Comparison of ENCODE assay signal across 19 cellular contexts in the genomic region with DNA sequence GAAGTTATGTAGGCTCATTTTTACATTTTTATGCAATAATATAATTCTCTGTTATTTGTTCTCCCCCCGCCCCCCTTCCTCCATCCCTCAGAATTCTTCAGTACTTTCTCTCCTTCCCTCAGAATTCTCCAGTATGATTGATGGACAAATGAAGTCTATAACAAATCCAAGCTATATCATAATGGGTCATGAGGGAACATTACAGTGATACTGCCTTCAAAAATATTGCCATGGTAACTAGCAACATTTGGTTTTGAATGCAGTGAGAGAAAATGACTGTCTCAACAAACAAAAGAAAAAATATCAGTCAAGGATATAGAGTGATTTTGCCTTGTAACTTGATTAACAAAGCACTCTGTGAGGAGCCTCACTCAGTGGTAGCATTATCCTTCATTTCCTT.
"Had no signal": no experiment of that assay in that cellular context is flagged by ENCODE, and none has a peak within 500 bp of the region (broad histone marks: within the 10 kb centered on the region; RNA-seq: fewer than 3 reads in every experiment).

No MANE protein-coding gene starts in this region.

- H3K4me1 Mint-ChIP-seq: IgD-negative memory B cell had no signal

- H3K36me3 ChIP-seq: SJCRH30 had no signal

- H3K27ac ChIP-seq: KMS-11, RWPE1, SJCRH30 had no signal

- H3K9me3 ChIP-seq: SJCRH30 had no signal

- H3K36me3 Mint-ChIP-seq: IgD-negative memory B cell had no signal

- DNase-seq: Kasumi-1, MM.1S, NCI-H1092 treated with DMSO at 0.1 percent for 48 hours, NCI-H1436, NCI-H187, NCI-H2029, NCI-H2081 treated with DMSO at 0.1 percent for 48 hours, NCI-H2227 treated with DMSO at 0.1 percent for 48 hours, NCI-H524, NCI-H69, NCI-H774, PC-3, SHP77 treated with DMSO at 0.1 percent for 48 hours, SJCRH30 had no signal

- H3K9ac ChIP-seq: KMS-11 had no signal

- ATAC-seq: K562, Panc1, PC-3 had no signal

- H3K27ac Mint-ChIP-seq: IgD-negative memory B cell had no signal

- H3K4me2 ChIP-seq: KMS-11 had no signal

- H3K4me3 ChIP-seq: K562, SJCRH30 had no signal

- H3K4me1 ChIP-seq: SJCRH30 had no signal

- FAIRE-seq: K562 had no signal
